ENCODE assay signal across 12 cellular contexts in genomic region chr10:71984126-71984797, GRCh38. TPM values are rescaled to one million over a fixed set of nuclear protein-coding genes. Genes with fewer than 3 reads are reported as not detected.
DNase-seq lines count a peak whose midpoint lies in the region; ATAC-seq and TF ChIP-seq lines count a peak whose summit lies in the region.
"Had no signal": no experiment of that assay in that cellular context is flagged by ENCODE, and none has a peak within 500 bp of the region (broad histone marks: within the 10 kb centered on the region; RNA-seq: fewer than 3 reads in every experiment).

No MANE protein-coding gene starts in this region.

- H3K27me3 Mint-ChIP-seq in stimulated activated naive CD8-positive, alpha-beta T cell treated with anti-CD3 and anti-CD28 coated beads, Interleukin-15, Interleukin-2, amounts not matched to agents 100 ng/mL and 50 ng/mL, for 24 hours: peaks cover 6% of the 10 kb centered on the region
- H3K27me3 Mint-ChIP-seq: activated naive CD8-positive, alpha-beta T cell treated with anti-CD3 and anti-CD28 coated beads for 36 hours had no signal

- no peaks in the 10 kb centered on the region for H3K79me2 ChIP-seq in OCI-LY7 (ENCODE audit: insufficient read depth, low read depth, low read length)

- H3K4me1 Mint-ChIP-seq in stimulated activated naive CD8-positive, alpha-beta T cell treated with anti-CD3 and anti-CD28 coated beads, Interleukin-15, Interleukin-2, amounts not matched to agents 100 ng/mL and 50 ng/mL, for 24 hours (ENCODE audit: low read depth): peaks cover 21% of the 10 kb centered on the region
- H3K4me1 Mint-ChIP-seq: immature natural killer cell had no signal

- H3K9me3 ChIP-seq in right cardiac atrium (ENCODE audit: control insufficient read depth, low read length): no peaks in the 10 kb centered on the region
- H3K9me3 ChIP-seq in gastrocnemius medialis: no peaks in the 10 kb centered on the region
- H3K9me3 ChIP-seq in OCI-LY7 (ENCODE audit: low read length): no peaks in the 10 kb centered on the region

- H3K4me3 ChIP-seq in right cardiac atrium (ENCODE audit: low read length) (no peak overlapping the region), gastrocnemius medialis (no peak overlapping the region), OCI-LY7 (ENCODE audit: low read depth, low read length, poor library complexity, severe bottlenecking) (no peak overlapping the region)

- POLR2A ChIA-PET in OCI-LY7 (lab: Charles Lee): interaction anchor here (0.6 kb wide), 1 partner anchor 1258 kb away, joined by 3 read pairs; no protein-coding TSS in a partner anchor

- no peaks in the 10 kb centered on the region for H3K36me3 Mint-ChIP-seq in stimulated activated naive CD8-positive, alpha-beta T cell treated with anti-CD3 and anti-CD28 coated beads, Interleukin-15, Interleukin-2, amounts not matched to agents 100 ng/mL and 50 ng/mL, for 24 hours (ENCODE audit: low read depth)
- H3K36me3 Mint-ChIP-seq: activated naive CD8-positive, alpha-beta T cell treated with anti-CD3 and anti-CD28 coated beads for 36 hours; immature natural killer cell had no signal

- WGBS in right cardiac atrium: 87% methylated on average over 15 of the region's 15 CpGs

- CTCF ChIA-PET in OCI-LY7 (lab: Charles Lee; ENCODE audit: unreplicated experiment): no interaction called here

- no peak overlapping the region for H3K4me3 Mint-ChIP-seq in stimulated activated naive CD8-positive, alpha-beta T cell treated with anti-CD3 and anti-CD28 coated beads, Interleukin-15, Interleukin-2, amounts not matched to agents 100 ng/mL and 50 ng/mL, for 24 hours
- H3K4me3 Mint-ChIP-seq: activated naive CD8-positive, alpha-beta T cell treated with anti-CD3 and anti-CD28 coated beads for 36 hours; immature natural killer cell; WTC11 had no signal

- no peaks in the 10 kb centered on the region for H3K9me2 ChIP-seq in OCI-LY7 (ENCODE audit: insufficient read depth, low read length)

- TF ChIP-seq POLR2A in gastrocnemius medialis (IDR thresholded peaks at IDR 0.05): no peak

- no peak for ATAC-seq in stimulated activated naive CD8-positive, alpha-beta T cell treated with anti-CD3 and anti-CD28 coated beads, Interleukin-15, Interleukin-2, amounts not matched to agents 100 U/mL and 50 U/mL, for 24 hours
- no peak for ATAC-seq in right cardiac atrium
- no peak for ATAC-seq in gastrocnemius medialis
- ATAC-seq: WTC11 had no signal

- TF ChIP-seq CTCF in gastrocnemius medialis (IDR thresholded peaks at IDR 0.05 in 4 of 5, conservative IDR thresholded peaks at IDR 0.05 in 1 of 5) (no peak), GM20000 (IDR thresholded peaks at IDR 0.05; ENCODE audit: extremely low read depth, missing control alignments) (no peak), OCI-LY7 (conservative IDR thresholded peaks at IDR 0.05; ENCODE audit: low read length) (no peak)

- no peak overlapping the region for H3K4me2 ChIP-seq in OCI-LY7 (ENCODE audit: low read length)

- H4K20me1 ChIP-seq in OCI-LY7 (ENCODE audit: insufficient read depth, low read length): no peaks in the 10 kb centered on the region

- no peaks in the 10 kb centered on the region for H3K9me3 Mint-ChIP-seq in stimulated activated naive CD8-positive, alpha-beta T cell treated with anti-CD3 and anti-CD28 coated beads, Interleukin-15, Interleukin-2, amounts not matched to agents 100 ng/mL and 50 ng/mL, for 24 hours
- H3K9me3 Mint-ChIP-seq: immature natural killer cell had no signal

- H3K36me3 ChIP-seq in gastrocnemius medialis (no peaks in the 10 kb centered on the region), OCI-LY7 (ENCODE audit: insufficient read depth, low read length) (no peaks in the 10 kb centered on the region)

- H3K27ac Mint-ChIP-seq in stimulated activated naive CD8-positive, alpha-beta T cell treated with anti-CD3 and anti-CD28 coated beads, Interleukin-15, Interleukin-2, amounts not matched to agents 100 ng/mL and 50 ng/mL, for 24 hours: peak overlapping the region; percentile 10
- H3K27ac Mint-ChIP-seq: immature natural killer cell, WTC11 had no signal

- DNase-seq in stimulated activated naive CD8-positive, alpha-beta T cell treated with anti-CD3 and anti-CD28 coated beads, Interleukin-15, Interleukin-2, amounts not matched to agents 100 U/mL and 50 U/mL, for 24 hours: no peak
- peak in 2 of 3 donors; percentile 10 to 34 for DNase-seq in right cardiac atrium
- DNase-seq in gastrocnemius medialis: no peak
- no peak for DNase-seq in GM20000 (ENCODE audit: low spot score)
- DNase-seq in OCI-LY7 (ENCODE audit: low spot score): no peak
- DNase-seq in ACHN: no peak
- DNase-seq in GDM1 (lab: John Stamatoyannopoulos, UW): no peak
- DNase-seq: activated CD8-positive, alpha-beta memory T cell treated with anti-CD3 and anti-CD28 coated beads, Interleukin-2, amount 50 U/mL, for 4 hours; activated naive CD8-positive, alpha-beta T cell treated with anti-CD3 and anti-CD28 coated beads for 36 hours; immature natural killer cell had no signal

- H3K27me3 ChIP-seq in right cardiac atrium (ENCODE audit: control insufficient read depth, insufficient read depth) (no peaks in the 10 kb centered on the region), gastrocnemius medialis (no peaks in the 10 kb centered on the region)

- peaks cover 51% of the 10 kb centered on the region for H3K4me1 ChIP-seq in right cardiac atrium (ENCODE audit: control insufficient read depth, insufficient read depth, low read length)
- peaks cover 71 to 84% of the 10 kb centered on the region in 2 donors for H3K4me1 ChIP-seq in gastrocnemius medialis
- no peaks in the 10 kb centered on the region for H3K4me1 ChIP-seq in OCI-LY7 (ENCODE audit: insufficient read depth, low read length, poor library complexity, severe bottlenecking)

- no peak overlapping the region for H2AFZ ChIP-seq in OCI-LY7 (ENCODE audit: low read length)

- H3K27ac ChIP-seq in right cardiac atrium (ENCODE audit: low read length): peak overlapping the region; percentile 26
- H3K27ac ChIP-seq in gastrocnemius medialis: peak overlapping the region; percentile 2 to 71 (median 64)
- H3K27ac ChIP-seq in OCI-LY7 (ENCODE audit: low read depth, low read length, poor library complexity, severe bottlenecking): no peak overlapping the region

- in situ Hi-C loops in gastrocnemius medialis (cut with MboI; ENCODE audit: low sequenced_read_pairs in 4 of 4): no loop called here
- in situ Hi-C loops in ACHN (cut with HindIII; ENCODE audit: low pct_ligation_motif_present, low pct_unique_long_range_greater_than_20kb, low sequenced_read_pairs): no loop called here

- no TSS peak for BruUV-seq in OCI-LY7 (replicated peaks; lab: Mats Ljungman, UMichigan)

- intact Hi-C loops in right cardiac atrium (cut with DNase I): no loop called here
- intact Hi-C loops in gastrocnemius medialis (cut with DNase I; ENCODE audit: low total_unique reads): no loop called here
- intact Hi-C loops in OCI-LY7 (cut with micrococcal nuclease; ENCODE audit: unreplicated experiment): no loop called here

RNA-seq across cellular contexts. Expression of gene CHST3, which starts 20.1 kb away (rescaled TPM):
- 10 to 100 TPM; 19.8 to 37.0 (median 23.3) TPM for total RNA-seq in right cardiac atrium
- polyA plus RNA-seq in right cardiac atrium: 14.9 TPM
- total RNA-seq in gastrocnemius medialis: 10 to 100 TPM; 11.5 to 31.6 (median 16.3) TPM
- total RNA-seq in OCI-LY7 (2014; rRNA removed; shearing (Covaris generic)): not detected in 2 replicates
- total RNA-seq in OCI-LY7 (2022): not detected in 2 replicates
- polyA plus RNA-seq: immature natural killer cell had no signal

Comparison
In these comparisons a context has a peak if more than half of its experiments do, and no peak if none do; other contexts are left out.
1. DNase-seq: peak in right cardiac atrium (2 of 3); none in stimulated activated naive CD8-positive, alpha-beta T cell treated with anti-CD3 and anti-CD28 coated beads, Interleukin-15, Interleukin-2, amounts not matched to agents 100 U/mL and 50 U/mL, for 24 hours (single experiment), gastrocnemius medialis (0 of 2), GM20000 (single experiment), OCI-LY7 (single experiment), ACHN (single experiment) and GDM1 (single experiment).
2. RNA of gene CHST3, which starts 20.1 kb away (total RNA-seq): 19.8 to 37.0 TPM in right cardiac atrium and 11.5 to 31.6 TPM in gastrocnemius medialis; not detected in OCI-LY7; every median in the first group is over 10 times any median in the second.